Comparison of ENCODE assay signal across 8 cellular contexts in genomic region chr9:129611302-129611800, GRCh38. TPM values are rescaled to one million over a fixed set of nuclear protein-coding genes. Genes with fewer than 3 reads are reported as not detected.
DNase-seq lines count a peak whose midpoint lies in the region; ATAC-seq and TF ChIP-seq lines count a peak whose summit lies in the region.

No MANE protein-coding gene starts in this region.

- peaks cover 3% of the 10 kb centered on the region for H3K27me3 Mint-ChIP-seq in activated naive CD8-positive, alpha-beta T cell treated with anti-CD3 and anti-CD28 coated beads, Interleukin-2, amount 50 U/mL, for 24 hours
- H3K27me3 Mint-ChIP-seq in memory B cell: no peaks in the 10 kb centered on the region

- 23 to 37% (median 31%) methylated on average over 11 to 12 of the region's 12 CpGs for WGBS in heart left ventricle, 4 donors
- WGBS in tibial nerve, 2 donors: 21 to 31% methylated on average over 9 to 11 of the region's 12 CpGs

- intact Hi-C loops in heart left ventricle (cut with DNase I): loop anchor here in 8 of 10 donors (1.0 to 10.0 kb wide), 7 partner anchors 115 to 481 kb away; partner anchors contain the start of gene IER5L (in 1 of the 8)
- intact Hi-C loops in left ventricle myocardium superior (cut with micrococcal nuclease): loop anchor here (2.0 kb wide), 1 partner anchor 473 kb away; no protein-coding TSS in a partner anchor

- no peaks in the 10 kb centered on the region for H3K9me3 Mint-ChIP-seq in activated naive CD8-positive, alpha-beta T cell treated with anti-CD3 and anti-CD28 coated beads, Interleukin-2, amount 50 U/mL, for 24 hours
- H3K9me3 Mint-ChIP-seq in memory B cell: no peaks in the 10 kb centered on the region

- in situ Hi-C loops in KBM-7 (cut with MboI; ENCODE audit: low pct_unique_long_range_greater_than_20kb, low sequenced_read_pairs): loop anchor here (10.0 kb wide), 1 partner anchor 477 kb away; no protein-coding TSS in a partner anchor

- peak overlapping the region in 10 of 12 donors; percentile 50 to 74 (median 68) for H3K4me3 ChIP-seq in heart left ventricle
- peak overlapping the region in 3 of 4 donors; percentile 29 to 73 (median 64) for H3K4me3 ChIP-seq in tibial nerve
- no peak overlapping the region for H3K4me3 ChIP-seq in MG63

- H3K9me3 ChIP-seq in heart left ventricle: no peaks in the 10 kb centered on the region
- H3K9me3 ChIP-seq in tibial nerve: no peaks in the 10 kb centered on the region
- no peaks in the 10 kb centered on the region for H3K9me3 ChIP-seq in MG63

- H3K4me3 Mint-ChIP-seq in activated naive CD8-positive, alpha-beta T cell treated with anti-CD3 and anti-CD28 coated beads, Interleukin-2, amount 50 U/mL, for 24 hours: peak overlapping the region; percentile 64
- H3K4me3 Mint-ChIP-seq in memory B cell: peak overlapping the region; percentile 83

- H3K27me3 ChIP-seq in heart left ventricle: no peaks in the 10 kb centered on the region
- no peaks in the 10 kb centered on the region for H3K27me3 ChIP-seq in tibial nerve
- no peaks in the 10 kb centered on the region for H3K27me3 ChIP-seq in MG63

- TF ChIP-seq POLR2A in heart left ventricle (IDR thresholded peaks at IDR 0.05) (no peak), tibial nerve (IDR thresholded peaks at IDR 0.05) (no peak)

- H3K36me3 ChIP-seq in heart left ventricle (no peaks in the 10 kb centered on the region), tibial nerve (no peaks in the 10 kb centered on the region), MG63 (no peaks in the 10 kb centered on the region)

- peaks cover 28% of the 10 kb centered on the region for H3K4me1 Mint-ChIP-seq in activated naive CD8-positive, alpha-beta T cell treated with anti-CD3 and anti-CD28 coated beads, Interleukin-2, amount 50 U/mL, for 24 hours
- peaks cover 19% of the 10 kb centered on the region for H3K4me1 Mint-ChIP-seq in memory B cell

- no peak for TF ChIP-seq CTCF in heart left ventricle (IDR thresholded peaks at IDR 0.05)
- no peak for TF ChIP-seq CTCF in tibial nerve (IDR thresholded peaks at IDR 0.05)

- ATAC-seq in heart left ventricle (no peak), left ventricle myocardium superior (no peak), memory B cell (ENCODE audit: low read depth) (no peak)
- ATAC-seq in activated naive CD8-positive, alpha-beta T cell treated with anti-CD3 and anti-CD28 coated beads, Interleukin-2, amount 50 U/mL, for 24 hours: no peak

- no peak for TF ChIP-seq EP300 in tibial nerve (IDR thresholded peaks at IDR 0.05)

- no peaks in the 10 kb centered on the region for H3K36me3 Mint-ChIP-seq in activated naive CD8-positive, alpha-beta T cell treated with anti-CD3 and anti-CD28 coated beads, Interleukin-2, amount 50 U/mL, for 24 hours (ENCODE audit: low read depth)
- H3K36me3 Mint-ChIP-seq in memory B cell: no peaks in the 10 kb centered on the region

- H3K27ac ChIP-seq in heart left ventricle: peak overlapping the region in 5 of 12 donors; percentile 81 to 98 (median 90)
- H3K27ac ChIP-seq in tibial nerve: peak overlapping the region; percentile 87 to 96 (median 93)

- DNase-seq in heart left ventricle (no peak), left ventricle myocardium superior (no peak), memory B cell (ENCODE audit: low spot score in 2 of 2) (no peak), tibial nerve (ENCODE audit: low spot score in 2 of 2) (no peak), GOT3 (lab: John Stamatoyannopoulos, UW) (no peak), MG63 (no peak), KBM-7 (no peak)
- DNase-seq in activated naive CD8-positive, alpha-beta T cell treated with anti-CD3 and anti-CD28 coated beads, Interleukin-2, amount 50 U/mL, for 24 hours: no peak

- H3K4me1 ChIP-seq in heart left ventricle (peaks cover 0 to 43% (median 39%) of the 10 kb centered on the region in 12 donors), tibial nerve (peaks cover 0 to 74% (median 49%) of the 10 kb centered on the region in 4 donors)

- H3K27ac Mint-ChIP-seq in activated naive CD8-positive, alpha-beta T cell treated with anti-CD3 and anti-CD28 coated beads, Interleukin-2, amount 50 U/mL, for 24 hours: no peak overlapping the region
- no peak overlapping the region for H3K27ac Mint-ChIP-seq in memory B cell

RNA-seq across cellular contexts. Expression of gene C9orf50, which starts 9.6 kb away (rescaled TPM):
- total RNA-seq in heart left ventricle (not detected), left ventricle myocardium superior (not detected), tibial nerve (1 to 10 TPM in 3 of 4 donors, under 1 TPM in 1; 0.90 to 1.7 (median 1.3) TPM)
- polyA plus RNA-seq in heart left ventricle: not detected
- total RNA-seq in MG63 (2014; rRNA removed; shearing (Covaris generic); ENCODE audit: low replicate concordance): not detected in 2 replicates

RNA-seq across cellular contexts. Expression of gene NTMT1, which starts 14.6 kb away (rescaled TPM):
- total RNA-seq in heart left ventricle (10 to 100 TPM; 39.0 to 76.7 (median 56.0) TPM), left ventricle myocardium superior (66.5 TPM), tibial nerve (10 to 100 TPM; 23.9 to 30.6 (median 27.5) TPM)
- 100 to 1,000 TPM in 1 of 2 donors, 10 to 100 TPM in 1; 87.7 to 111 TPM for polyA plus RNA-seq in heart left ventricle
- total RNA-seq in MG63 (2014; rRNA removed; shearing (Covaris generic); ENCODE audit: low replicate concordance): 82.0 and 99.2 TPM in 2 replicates

RNA-seq across cellular contexts. Expression of gene ASB6, which starts 30.6 kb away (rescaled TPM):
- total RNA-seq in heart left ventricle: 10 to 100 TPM in 5 of 9 donors, 1 to 10 TPM in 4; 7.5 to 22.5 (median 10.3) TPM
- 10 to 100 TPM in 1 of 2 donors, 1 to 10 TPM in 1; 8.2 to 17.2 TPM for polyA plus RNA-seq in heart left ventricle
- 9.7 TPM for total RNA-seq in left ventricle myocardium superior
- 10 to 100 TPM; 14.9 to 25.5 (median 22.4) TPM for total RNA-seq in tibial nerve
- 11.1 and 24.4 TPM in 2 replicates for total RNA-seq in MG63 (2014; rRNA removed; shearing (Covaris generic); ENCODE audit: low replicate concordance)

RNA-seq across cellular contexts. Expression of gene PRRX2, which starts 54.1 kb away (rescaled TPM):
- 1 to 10 TPM in 3 of 9 donors, under 1 TPM in 5, not detected in 1; 0.22 to 1.5 (median 0.84) TPM for total RNA-seq in heart left ventricle
- under 1 TPM; 0.65 to 0.83 TPM for polyA plus RNA-seq in heart left ventricle
- 0.20 TPM for total RNA-seq in left ventricle myocardium superior
- total RNA-seq in tibial nerve: 10 to 100 TPM in 3 of 4 donors, 1 to 10 TPM in 1; 9.6 to 32.1 (median 14.9) TPM
- total RNA-seq in MG63 (2014; rRNA removed; shearing (Covaris generic); ENCODE audit: low replicate concordance): 20.1 and 38.4 TPM in 2 replicates
